Comparison of ENCODE assay signal across 33 cellular contexts in the genomic region with DNA sequence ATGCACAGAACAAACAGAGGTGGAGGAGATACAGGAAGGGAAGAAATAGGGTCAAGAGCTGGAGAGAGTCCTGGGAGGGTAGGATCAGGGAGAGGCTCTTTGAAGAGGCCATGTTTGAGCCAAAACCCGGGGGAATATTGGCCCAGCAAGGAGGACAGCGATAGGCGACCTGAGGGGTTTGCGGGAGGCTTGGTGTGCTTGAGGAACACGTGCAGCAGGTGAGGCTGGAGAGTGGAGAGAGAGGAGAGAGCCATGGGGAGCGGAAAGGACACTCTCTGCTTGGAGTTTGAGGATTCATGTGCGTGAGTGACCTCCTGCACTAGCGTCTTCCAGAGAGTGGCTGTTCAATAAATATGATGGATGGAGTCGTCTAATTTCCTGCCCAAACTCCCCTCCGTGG. TPM values are rescaled to one million over a fixed set of nuclear protein-coding genes. Genes with fewer than 3 reads are reported as not detected.
"Had no signal": no experiment of that assay in that cellular context is flagged by ENCODE, and none has a peak within 500 bp of the region (broad histone marks: within the 10 kb centered on the region; RNA-seq: fewer than 3 reads in every experiment).

No MANE protein-coding gene starts in this region.

- H3K4me3 ChIP-seq: esophagus squamous epithelium, gastroesophageal sphincter had no signal

- DNase-seq: activated B cell treated with CpG ODN at 0.5 μM for 24 hours; activated CD4-positive, alpha-beta T cell treated with anti-CD3 and anti-CD28 coated beads for 48 hours; activated CD4-positive, alpha-beta T cell treated with anti-CD3 and anti-CD28 coated beads, Interleukin-2, amount 50 U/mL, for 1 hour; activated CD4-positive, alpha-beta T cell treated with anti-CD3 and anti-CD28 coated beads, Interleukin-2, amount 50 U/mL, for 48 hours; activated CD8-positive, alpha-beta memory T cell treated with anti-CD3 and anti-CD28 coated beads for 24 hours; activated CD8-positive, alpha-beta T cell treated with anti-CD3 and anti-CD28 coated beads for 36 hours; activated effector memory CD4-positive, alpha-beta T cell treated with Interleukin-2 at 50 U/mL for 16 hours; activated gamma-delta T cell treated with Interleukin-2 at 50 U/mL for 16 hours; activated naive CD4-positive, alpha-beta T cell treated with anti-CD3 and anti-CD28 coated beads, Interleukin-2, amount 50 U/mL, for 16 hours; activated naive CD4-positive, alpha-beta T cell treated with Interleukin-2 at 50 U/mL for 16 hours; activated T-cell treated with anti-CD3 and anti-CD28 coated beads, Interleukin-2, amount 50 U/mL, for 4 hours; amniotic stem cell; anterior cingulate cortex; caudate nucleus; cortex of kidney; dermis blood vessel endothelial cell; effector CD4-positive, alpha-beta T cell; effector memory CD8-positive, alpha-beta T cell; erythroblast; esophagus squamous epithelium; foreskin melanocyte; SW 1271; T-cell; T-helper 17 cell; T1000 had no signal

- FAIRE-seq: astrocyte, colon had no signal

- H3K9me3 ChIP-seq: esophagus squamous epithelium, gastroesophageal sphincter had no signal

- H3K27ac ChIP-seq: esophagus squamous epithelium, gastroesophageal sphincter had no signal

- H3K36me3 ChIP-seq: esophagus squamous epithelium, gastroesophageal sphincter had no signal

- ATAC-seq: activated CD4-positive, CD25-positive, alpha-beta regulatory T cell treated with anti-CD3 and anti-CD28 coated beads, Interleukin-2, amount 50 U/mL, for 24 hours; activated CD8-positive, alpha-beta T cell treated with anti-CD3 and anti-CD28 coated beads for 36 hours; activated T-cell treated with anti-CD3 and anti-CD28 coated beads, Interleukin-2, amount 50 U/mL, for 4 hours; activated T-helper 17 cell treated with anti-CD3 and anti-CD28 coated beads, Interleukin-2, amount 50 U/mL, for 72 hours; effector memory CD8-positive, alpha-beta T cell; gastroesophageal sphincter; T-cell; T-helper 17 cell had no signal

RNA-seq across cellular contexts. Expression of gene B3GAT1, which starts 4.7 kb away (rescaled TPM):
- total RNA-seq: activated B cell treated with CpG ODN at 0.5 μM for 24 hours, dermis blood vessel endothelial cell, fibroblast of villous mesenchyme, glomerular endothelial cell had no signal
- polyA plus RNA-seq: fibroblast of lung had no signal
